Comparison of ENCODE assay signal across 20 cellular contexts in the genomic region with DNA sequence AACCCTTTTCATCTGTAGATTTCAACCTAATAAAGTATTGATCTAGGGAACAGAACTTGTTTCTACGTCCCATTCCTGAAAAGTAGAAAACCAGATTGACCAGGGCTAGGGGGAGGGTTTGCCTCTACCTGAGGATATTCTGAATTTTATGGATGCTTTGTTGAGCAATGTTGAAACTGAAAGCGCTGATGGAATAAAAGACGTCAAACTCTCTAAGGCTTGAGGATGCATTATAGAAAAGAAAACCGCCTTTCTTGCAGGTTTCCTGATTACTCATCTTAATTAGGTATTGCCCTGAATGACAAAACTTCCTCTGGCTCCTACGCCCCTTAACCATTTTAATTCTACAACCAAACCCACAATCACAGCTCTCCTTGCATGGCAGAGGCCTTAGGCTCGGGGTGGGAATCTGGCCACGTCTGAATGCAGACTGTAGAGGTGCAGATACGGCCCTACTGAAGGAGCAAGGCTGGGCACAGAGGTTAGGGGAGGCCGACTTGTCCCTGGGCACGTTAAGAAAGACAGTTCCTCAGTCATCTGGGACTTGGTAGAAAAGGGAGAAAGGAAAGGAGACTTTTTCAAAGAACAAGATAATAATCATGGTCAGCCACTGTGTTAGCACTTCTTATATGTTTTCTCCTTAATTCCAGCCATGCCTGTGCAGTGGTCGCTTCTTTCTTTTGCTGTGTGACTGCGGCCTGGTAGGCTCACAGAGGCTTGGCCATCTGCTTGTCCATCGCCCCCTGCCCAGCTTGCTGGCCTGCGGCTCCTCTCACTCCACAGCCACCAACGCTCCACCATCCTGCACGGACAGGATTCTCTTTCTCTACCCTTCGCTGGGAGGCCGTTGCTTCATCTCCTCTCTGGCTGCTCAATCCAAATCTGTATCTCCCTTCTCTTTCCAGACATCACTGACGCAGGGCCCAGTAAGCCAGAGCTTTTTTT.
DNase-seq lines count a peak whose midpoint lies in the region; ATAC-seq, FAIRE-seq and TF ChIP-seq lines count a peak whose summit lies in the region.
"Had no signal": no experiment of that assay in that cellular context is flagged by ENCODE, and none has a peak within 500 bp of the region (broad histone marks: within the 10 kb centered on the region; RNA-seq: fewer than 3 reads in every experiment).

No MANE protein-coding gene starts in this region.

- H3K27ac Mint-ChIP-seq in activated CD8-positive, alpha-beta memory T cell treated with anti-CD3 and anti-CD28 coated beads, Interleukin-2, amount 10 ng/mL, durations not matched to agents 7 days and 5 days: peak overlapping the region; percentile 1
- peak overlapping the region; percentile 63 for H3K27ac Mint-ChIP-seq in T-helper 1 cell treated with Interleukin-12 subunit alpha and Interleukin-12 subunit beta and Interleukin-4 antibody, amounts not matched to agents 30 μg/mL and 1 μg/mL, for 36 hours
- H3K27ac Mint-ChIP-seq: CD8-positive, alpha-beta memory T cell had no signal

- DNase-seq in activated CD8-positive, alpha-beta memory T cell treated with anti-CD3 and anti-CD28 coated beads, Interleukin-2, amount 10 ng/mL, durations not matched to agents 7 days and 5 days: no peak
- DNase-seq in activated CD8-positive, alpha-beta memory T cell treated with anti-CD3 and anti-CD28 coated beads for 24 hours: no peak
- DNase-seq in foreskin keratinocyte (peak; percentile 81 to 87), small intestine (peak; percentile 58), aorta (no peak)
- DNase-seq in activated CD8-positive, alpha-beta memory T cell treated with anti-CD3 and anti-CD28 coated beads, Interleukin-2, amount 50 U/mL, for 48 hours: no peak
- DNase-seq: activated CD4-positive, alpha-beta T cell treated with anti-CD3 and anti-CD28 coated beads for 48 hours; activated effector memory CD4-positive, alpha-beta T cell treated with Interleukin-2 at 50 U/mL for 16 hours; brain microvascular endothelial cell; CD8-positive, alpha-beta memory T cell; effector CD8-positive, alpha-beta T cell; kidney; NCI-H1694; NCI-H510A treated with DMSO at 0.1 percent for 48 hours; Peyer's patch; stimulated activated naive CD4-positive, alpha-beta T cell treated with Interleukin-2 at 50 U/mL for 16 hours had no signal

- H3K4me1 Mint-ChIP-seq in activated CD8-positive, alpha-beta memory T cell treated with anti-CD3 and anti-CD28 coated beads, Interleukin-2, amount 10 ng/mL, durations not matched to agents 7 days and 5 days: peaks cover 12% of the 10 kb centered on the region
- peaks cover 14% of the 10 kb centered on the region for H3K4me1 Mint-ChIP-seq in T-helper 1 cell treated with Interleukin-12 subunit alpha and Interleukin-12 subunit beta and Interleukin-4 antibody, amounts not matched to agents 30 μg/mL and 1 μg/mL, for 36 hours (ENCODE audit: low read depth)
- H3K4me1 Mint-ChIP-seq: CD8-positive, alpha-beta memory T cell had no signal

- no peak overlapping the region for H3K4me3 Mint-ChIP-seq in activated CD8-positive, alpha-beta memory T cell treated with anti-CD3 and anti-CD28 coated beads, Interleukin-2, amount 10 ng/mL, durations not matched to agents 7 days and 5 days
- no peak overlapping the region for H3K4me3 Mint-ChIP-seq in T-helper 1 cell treated with Interleukin-12 subunit alpha and Interleukin-12 subunit beta and Interleukin-4 antibody, amounts not matched to agents 30 μg/mL and 1 μg/mL, for 36 hours
- H3K4me3 Mint-ChIP-seq: CD8-positive, alpha-beta memory T cell had no signal

- H3K4me3 ChIP-seq in small intestine (ENCODE audit: low read depth in 1 of 2, low read length in 2 of 2): no peak overlapping the region
- H3K4me3 ChIP-seq in aorta (ENCODE audit: low read length in 2 of 2): no peak overlapping the region
- H3K4me3 ChIP-seq: Peyer's patch had no signal

- intact Hi-C loops in aorta (cut with DNase I): no loop called here

- H3K36me3 ChIP-seq in small intestine (ENCODE audit: control insufficient read depth in 2 of 2, insufficient read depth in 2 of 2, low read length in 2 of 2) (no peaks in the 10 kb centered on the region), aorta (ENCODE audit: control insufficient read depth in 1 of 2, insufficient read depth in 2 of 2, low read length in 1 of 2) (no peaks in the 10 kb centered on the region)
- H3K36me3 ChIP-seq: brain microvascular endothelial cell, Peyer's patch had no signal

- peaks cover 3% of the 10 kb centered on the region for H3K9me3 Mint-ChIP-seq in activated CD8-positive, alpha-beta memory T cell treated with anti-CD3 and anti-CD28 coated beads, Interleukin-2, amount 10 ng/mL, durations not matched to agents 7 days and 5 days (ENCODE audit: low read depth)
- H3K9me3 Mint-ChIP-seq in T-helper 1 cell treated with Interleukin-12 subunit alpha and Interleukin-12 subunit beta and Interleukin-4 antibody, amounts not matched to agents 30 μg/mL and 1 μg/mL, for 36 hours: peaks cover 4% of the 10 kb centered on the region

- peaks cover 8% of the 10 kb centered on the region for H3K27me3 Mint-ChIP-seq in activated CD8-positive, alpha-beta memory T cell treated with anti-CD3 and anti-CD28 coated beads, Interleukin-2, amount 10 ng/mL, durations not matched to agents 7 days and 5 days
- peaks cover 5% of the 10 kb centered on the region for H3K27me3 Mint-ChIP-seq in T-helper 1 cell treated with Interleukin-12 subunit alpha and Interleukin-12 subunit beta and Interleukin-4 antibody, amounts not matched to agents 30 μg/mL and 1 μg/mL, for 36 hours (ENCODE audit: low read depth)

- peaks cover 16% of the 10 kb centered on the region for H3K4me1 ChIP-seq in foreskin keratinocyte
- H3K4me1 ChIP-seq in small intestine (ENCODE audit: control insufficient read depth in 2 of 2, insufficient read depth in 1 of 2, low read depth in 1 of 2, low read length in 1 of 2): no peaks in the 10 kb centered on the region
- peaks cover 0 to 3% of the 10 kb centered on the region in 2 donors for H3K4me1 ChIP-seq in aorta (ENCODE audit: control insufficient read depth in 1 of 2, insufficient read depth in 2 of 2, low read length in 2 of 2)

- H3K9me3 ChIP-seq in small intestine (ENCODE audit: control insufficient read depth, low read depth) (no peaks in the 10 kb centered on the region), aorta (ENCODE audit: control insufficient read depth, low read length) (no peaks in the 10 kb centered on the region)
- H3K9me3 ChIP-seq: Peyer's patch had no signal

- no peaks in the 10 kb centered on the region for H3K27me3 ChIP-seq in foreskin keratinocyte
- no peaks in the 10 kb centered on the region for H3K27me3 ChIP-seq in small intestine (ENCODE audit: control insufficient read depth in 2 of 2, insufficient read depth in 2 of 2, low read length in 2 of 2)
- H3K27me3 ChIP-seq in aorta (ENCODE audit: control insufficient read depth in 1 of 2, insufficient read depth in 2 of 2, low read length in 1 of 2): no peaks in the 10 kb centered on the region
- H3K27me3 ChIP-seq: brain microvascular endothelial cell, Peyer's patch had no signal

- CTCF ChIA-PET in activated CD8-positive, alpha-beta memory T cell treated with anti-CD3 and anti-CD28 coated beads, Interleukin-2, amount 10 ng/mL, durations not matched to agents 7 days and 5 days (lab: Charles Lee): no interaction called here

- TF ChIP-seq CTCF in foreskin keratinocyte (conservative IDR thresholded peaks at IDR 0.05): no peak

- FAIRE-seq in small intestine (lab: Jason Lieb, UNC): no peak
- FAIRE-seq: A204.1, G401.6, kidney had no signal

- ATAC-seq in activated CD8-positive, alpha-beta memory T cell treated with anti-CD3 and anti-CD28 coated beads, Interleukin-2, amount 10 ng/mL, durations not matched to agents 7 days and 5 days: peak; percentile 64
- ATAC-seq in foreskin keratinocyte (peak; percentile 64), GM21515 (IDR thresholded peaks at IDR 0.05; ENCODE audit: unreplicated experiment) (no peak), aorta (ENCODE audit: low FRiP score) (no peak)

- peak overlapping the region; percentile 79 for H3K27ac ChIP-seq in foreskin keratinocyte
- H3K27ac ChIP-seq in small intestine (ENCODE audit: low read depth in 1 of 2, low read length in 1 of 2): peak overlapping the region in 1 of 2 donors; percentile 24
- H3K27ac ChIP-seq in aorta (ENCODE audit: low read depth in 1 of 2, low read length in 2 of 2): no peak overlapping the region
- H3K27ac ChIP-seq: brain microvascular endothelial cell, Peyer's patch had no signal

- WGBS in small intestine, 3 donors: 53 to 72% (median 56%) methylated on average over 19 of the region's 19 CpGs
- WGBS in aorta, 2 donors: 92 to 94% methylated on average over 19 of the region's 19 CpGs

- H3K36me3 Mint-ChIP-seq in activated CD8-positive, alpha-beta memory T cell treated with anti-CD3 and anti-CD28 coated beads, Interleukin-2, amount 10 ng/mL, durations not matched to agents 7 days and 5 days: no peaks in the 10 kb centered on the region
- H3K36me3 Mint-ChIP-seq in T-helper 1 cell treated with Interleukin-12 subunit alpha and Interleukin-12 subunit beta and Interleukin-4 antibody, amounts not matched to agents 30 μg/mL and 1 μg/mL, for 36 hours (ENCODE audit: low read depth): no peaks in the 10 kb centered on the region
- H3K36me3 Mint-ChIP-seq: CD8-positive, alpha-beta memory T cell had no signal

Comparison
In these comparisons a context has a peak if more than half of its experiments do, and no peak if none do; other contexts are left out.
1. ATAC-seq: peak in activated CD8-positive, alpha-beta memory T cell treated with anti-CD3 and anti-CD28 coated beads, Interleukin-2, amount 10 ng/mL, durations not matched to agents 7 days and 5 days (single experiment) and foreskin keratinocyte (single experiment); none in GM21515 (single experiment) and aorta (single experiment).
2. DNase-seq: peak in foreskin keratinocyte (2 of 2) and small intestine (single experiment); none in activated CD8-positive, alpha-beta memory T cell treated with anti-CD3 and anti-CD28 coated beads, Interleukin-2, amount 10 ng/mL, durations not matched to agents 7 days and 5 days (single experiment), activated CD8-positive, alpha-beta memory T cell treated with anti-CD3 and anti-CD28 coated beads for 24 hours (single experiment), activated CD8-positive, alpha-beta memory T cell treated with anti-CD3 and anti-CD28 coated beads, Interleukin-2, amount 50 U/mL, for 48 hours (single experiment) and aorta (0 of 2).